ENCODE assay signal across 21 cellular contexts in genomic region chr10:116151076-116151475, GRCh38.
"Had no signal": no experiment of that assay in that cellular context is flagged by ENCODE, and none has a peak within 500 bp of the region (broad histone marks: within the 10 kb centered on the region; RNA-seq: fewer than 3 reads in every experiment).

No MANE protein-coding gene starts in this region.

- H3K4me3 ChIP-seq: dorsolateral prefrontal cortex, heart right ventricle, mucosa of descending colon, ovary, smooth muscle cell, tibial artery, upper lobe of left lung, uterus had no signal

- H3K36me3 ChIP-seq: heart right ventricle, ovary, tibial artery, upper lobe of left lung, uterus had no signal

- ATAC-seq: heart right ventricle; left lobe of liver; mucosa of descending colon; natural killer cell; right cardiac atrium; stimulated activated effector memory CD8-positive, alpha-beta T cell treated with anti-CD3 and anti-CD28 coated beads, Interleukin-12 subunit alpha, Interleukin-12 subunit beta, amount 100 ng/mL, for 72 hours; stimulated activated naive CD8-positive, alpha-beta T cell treated with anti-CD3 and anti-CD28 coated beads, Interleukin-15, Interleukin-2, amounts not matched to agents 100 U/mL and 50 U/mL, for 24 hours had no signal

- H3K4me2 ChIP-seq: smooth muscle cell had no signal

- H3K27ac ChIP-seq: dorsolateral prefrontal cortex, heart right ventricle, ovary, tibial artery, upper lobe of left lung, uterus had no signal

- FAIRE-seq: frontal cortex, islet of Langerhans had no signal

- H3K4me1 ChIP-seq: heart right ventricle, upper lobe of left lung, uterus had no signal

- H3K9me3 ChIP-seq: mucosa of descending colon, ovary, tibial artery, upper lobe of left lung, uterus had no signal

- DNase-seq: cortex of kidney; dorsolateral prefrontal cortex; effector CD8-positive, alpha-beta T cell; heart right ventricle; hypothalamus; kidney glomerular epithelial cell; mammary epithelial cell; mucosa of descending colon; natural killer cell; ovary; right cardiac atrium; stimulated activated CD4-positive, alpha-beta T cell treated with anti-CD3 and anti-CD28 coated beads, Interleukin-2, amount 100 ng/mL, for 48 hours; stimulated activated naive CD8-positive, alpha-beta T cell treated with anti-CD3 and anti-CD28 coated beads, Interleukin-15, Interleukin-2, amounts not matched to agents 100 U/mL and 50 U/mL, for 24 hours; tibial artery; upper lobe of left lung; uterus had no signal

- H3K27me3 ChIP-seq: heart right ventricle, ovary, tibial artery, upper lobe of left lung, uterus had no signal
